Comparison of ENCODE assay signal across 16 cellular contexts in the genomic region with DNA sequence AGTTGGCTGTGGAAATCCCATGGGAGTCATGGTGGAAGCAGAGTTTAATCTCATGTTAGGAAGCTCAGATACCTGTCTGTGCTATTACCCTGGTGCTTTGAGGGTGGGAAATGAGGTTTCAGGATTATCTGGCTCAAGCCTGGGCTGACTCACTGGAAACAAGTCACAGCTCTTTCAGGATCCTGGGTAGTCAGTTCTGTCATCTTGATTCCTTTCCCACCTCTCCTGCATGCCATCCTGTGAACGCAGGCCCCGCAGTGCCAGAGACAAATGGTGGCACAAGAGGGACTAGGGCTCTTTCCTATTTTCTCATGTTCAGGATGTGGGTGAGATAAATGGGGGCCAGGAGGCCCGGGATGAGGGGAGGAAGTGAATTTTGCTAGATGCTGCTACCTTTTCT.
"Had no signal": no experiment of that assay in that cellular context is flagged by ENCODE, and none has a peak within 500 bp of the region (broad histone marks: within the 10 kb centered on the region; RNA-seq: fewer than 3 reads in every experiment).

No MANE protein-coding gene starts in this region.

- H3K27ac ChIP-seq: gastrocnemius medialis, heart left ventricle, stomach, testis, VCaP had no signal

- DNase-seq: activated CD4-positive, alpha-beta memory T cell treated with anti-CD3 and anti-CD28 coated beads for 36 hours; activated gamma-delta T cell; activated T-cell treated with anti-CD3 and anti-CD28 coated beads, Interleukin-2, amount 50 U/mL, for 72 hours; cortex of kidney; effector CD8-positive, alpha-beta T cell; gastrocnemius medialis; heart left ventricle; immature natural killer cell; left cardiac atrium; naive thymus-derived CD8-positive, alpha-beta T cell; stimulated activated CD4-positive, alpha-beta T cell treated with anti-CD3 and anti-CD28 coated beads, Interleukin-1b, Interleukin-23, amount 100 ng/mL, for 48 hours; stomach; T-helper 9 cell; testis; upper lobe of right lung had no signal
